7 cellular contexts compared by ENCODE assay signal in genomic region chr10:69087600-69088470, GRCh38. TPM values are rescaled to one million over a fixed set of nuclear protein-coding genes. Genes with fewer than 3 reads are reported as not detected.
DNase-seq lines count a peak whose midpoint lies in the region; ATAC-seq and TF ChIP-seq lines count a peak whose summit lies in the region.

TSS of gene SRGN (plus strand) at chr10:69088103. CDS start at chr10:69088158, 55 bp downstream.

- no peaks in the 10 kb centered on the region for H3K9me3 Mint-ChIP-seq in mesothelial cell of epicardium

- peak within 1 kb of the TSS; percentile 57 for H3K4me3 ChIP-seq in lower lobe of right lung

- ATAC-seq in HG03469 (IDR thresholded peaks at IDR 0.05; ENCODE audit: unreplicated experiment), result peak; percentile 40
- ATAC-seq in lower lobe of right lung, result peak; percentile 86 to 90

- no peak within 1 kb of the TSS for H3K27ac Mint-ChIP-seq in mesothelial cell of epicardium

- peaks cover 11% of the 10 kb centered on the region for H3K27me3 Mint-ChIP-seq in mesothelial cell of epicardium (ENCODE audit: low read depth)

- H3K27ac ChIP-seq in caudate nucleus (ENCODE audit: low read depth, low read length) (peak within 1 kb of the TSS; percentile 76), lower lobe of right lung (peak within 1 kb of the TSS; percentile 89)

- H3K4me1 Mint-ChIP-seq in mesothelial cell of epicardium, result peaks cover 5% of the 10 kb centered on the region

- DNase-seq in GM19240 (ENCODE audit: insufficient read length, low spot score), result peak; percentile 23
- peak in 3 of 4 experiments; percentile 10 to 22 (median 14) for DNase-seq in activated CD4-positive, CD25-positive, alpha-beta regulatory T cell (lab: John Stamatoyannopoulos, UW)
- DNase-seq in caudate nucleus (lab: John Stamatoyannopoulos, UW), result peak in 19 of 61 donors; percentile 1 to 36 (median 15)
- DNase-seq in lower lobe of right lung, result peak; percentile 57
- DNase-seq in stimulated activated CD8-positive, alpha-beta memory T cell treated with anti-CD3 and anti-CD28 coated beads, Interleukin-4, amount 100 ng/mL, for 4 hours (ENCODE audit: low read depth in 2 of 2, low spot score in 1 of 2), result peak; percentile 49 to 56
- DNase-seq in mesothelial cell of epicardium (ENCODE audit: low spot score in 2 of 2, unreplicated experiment in 2 of 2), result no peak

- H3K36me3 ChIP-seq in lower lobe of right lung, result no peaks in the 10 kb centered on the region

- H3K9me3 ChIP-seq in lower lobe of right lung, result no peaks in the 10 kb centered on the region

- no peaks in the 10 kb centered on the region for H3K27me3 ChIP-seq in lower lobe of right lung (ENCODE audit: low read depth)

- peaks cover 46% of the 10 kb centered on the region for H3K4me1 ChIP-seq in lower lobe of right lung

- intact Hi-C loops in lower lobe of right lung (cut with DNase I), result no loop called here

- TF ChIP-seq CTCF in lower lobe of right lung (IDR thresholded peaks at IDR 0.05) (no peak), mesothelial cell of epicardium (IDR thresholded peaks at IDR 0.05; ENCODE audit: unreplicated experiment) (no peak)

- no peak within 1 kb of the TSS for H3K4me3 Mint-ChIP-seq in mesothelial cell of epicardium

- H3K36me3 Mint-ChIP-seq in mesothelial cell of epicardium, result no peaks in the 10 kb centered on the region

RNA-seq across cellular contexts. Expression of gene SRGN, which starts in this region (rescaled TPM):
- total RNA-seq in lower lobe of right lung (232 TPM), mesothelial cell of epicardium (not detected in 3 replicates)

Comparison
In these comparisons a context has a peak if more than half of its experiments do, and no peak if none do; other contexts are left out.
1. RNA of gene SRGN (total RNA-seq): 232 TPM in lower lobe of right lung (single experiment); not detected in mesothelial cell of epicardium; every median in the first group is over 100 times any median in the second.
2. DNase-seq: peak in GM19240 (single experiment), activated CD4-positive, CD25-positive, alpha-beta regulatory T cell (3 of 4), lower lobe of right lung (single experiment) and stimulated activated CD8-positive, alpha-beta memory T cell treated with anti-CD3 and anti-CD28 coated beads, Interleukin-4, amount 100 ng/mL, for 4 hours (2 of 2); none in mesothelial cell of epicardium (0 of 2).